ENCODE assay signal across 1 cellular context in the genomic region with DNA sequence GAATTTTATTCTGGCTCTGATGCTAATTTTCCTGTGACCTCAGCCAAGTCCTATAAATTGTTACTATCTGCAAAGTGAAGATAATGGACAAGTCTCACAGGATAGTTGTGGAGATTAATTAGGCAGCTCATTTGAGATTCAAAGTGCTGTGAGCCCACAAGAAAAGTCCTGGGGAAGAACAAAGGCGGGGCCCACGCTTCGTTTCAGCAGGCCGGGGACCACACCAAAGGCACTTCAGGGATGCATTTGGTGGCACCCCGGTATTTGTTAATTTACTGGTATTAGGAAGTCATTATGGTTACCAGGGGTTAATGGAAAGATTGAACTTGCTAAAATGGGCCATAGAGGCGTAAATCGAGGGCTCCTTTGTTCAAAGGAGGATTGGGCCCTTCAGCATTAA.
TF ChIP-seq lines count a peak whose summit lies in the region.

No MANE protein-coding gene starts in this region.

TF ChIP-seq in GM23338, 12 proteins besides CTCF, POLR2A, EP300 and RAD21 (continued from another document):
- no peak for TF ChIP-seq ZNF462 (CRISPR knock-in tag; IDR thresholded peaks at IDR 0.05)
